ENCODE assay signal across 8 cellular contexts in the genomic region with DNA sequence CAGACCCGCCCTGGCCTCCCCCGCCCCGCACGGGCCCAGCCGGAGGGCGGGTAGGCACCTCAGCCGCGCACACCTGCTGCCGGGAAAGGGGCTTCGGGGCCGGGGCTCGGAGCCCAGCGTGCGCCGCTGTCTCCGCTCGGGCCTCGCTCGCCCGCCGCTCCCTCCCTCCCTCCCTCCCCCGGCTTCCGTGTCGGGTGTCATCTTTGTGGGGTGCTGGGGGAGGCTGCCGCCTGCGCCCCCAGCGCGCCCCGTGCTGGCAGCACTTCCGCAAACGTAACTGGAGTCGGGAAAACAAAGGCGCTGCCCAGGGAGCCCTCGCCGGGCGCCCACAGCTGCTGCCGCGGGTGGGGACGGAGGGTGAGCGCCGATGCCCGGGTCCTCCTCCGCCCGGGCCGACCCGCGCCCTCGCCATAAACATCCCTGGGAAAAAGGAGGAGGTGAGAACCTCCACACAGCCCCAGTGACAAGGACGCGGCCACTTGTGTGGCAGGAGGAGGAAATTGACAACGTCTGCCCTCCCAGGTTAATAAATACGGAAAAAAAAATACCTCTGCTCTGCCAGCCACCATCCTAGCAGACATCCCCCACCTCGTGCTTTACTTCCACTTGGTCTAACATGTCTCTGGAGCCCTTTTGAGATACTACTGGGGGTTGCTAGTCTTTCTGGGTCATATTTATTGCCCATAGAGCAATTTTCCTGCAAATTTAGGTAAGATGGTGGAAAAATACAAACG. TPM values are rescaled to one million over a fixed set of nuclear protein-coding genes. Genes with fewer than 3 reads are reported as not detected.
DNase-seq lines count a peak whose midpoint lies in the region; ATAC-seq, FAIRE-seq and TF ChIP-seq lines count a peak whose summit lies in the region.

No MANE protein-coding gene starts in this region.

- intact Hi-C loops in CD4-positive, alpha-beta memory T cell (cut with micrococcal nuclease): loop anchor here (1.0 to 10.0 kb wide), 6 partner anchors 109 to 1269 kb away; partner anchors contain the start of genes GLS, NAB1, NABP1 and NEMP2

- peak overlapping the region; percentile 96 to 99 (median 98) for H3K27ac Mint-ChIP-seq in CD4-positive, alpha-beta memory T cell

- TF ChIP-seq CTCF in OCI-LY3 (IDR thresholded peaks at IDR 0.05; ENCODE audit: low read depth, low read length): no peak
- TF ChIP-seq CTCF in neutrophil (IDR thresholded peaks at IDR 0.05): no peak

- FAIRE-seq in frontal cortex (lab: Jason Lieb, UNC): no peak

- H3K36me3 Mint-ChIP-seq in CD4-positive, alpha-beta memory T cell: peaks cover 0 to 10% of the 10 kb centered on the region in 2 donors

- POLR2A ChIA-PET in CD4-positive, alpha-beta memory T cell (lab: Charles Lee; ENCODE audit: partially characterized antibody): interaction anchor here (0.6 to 3.2 kb wide), 13 partner anchors 9 to 646 kb away, joined by 3 to 55 read pairs (median 5); partner anchors contain the start of genes NAB1, NEMP2 and OSGEPL1

- H3K4me1 Mint-ChIP-seq in CD4-positive, alpha-beta memory T cell: peaks cover 37 to 52% (median 41%) of the 10 kb centered on the region in 4 donors

- H2AFZ ChIP-seq in OCI-LY3 (ENCODE audit: low read depth, low read length): peak overlapping the region; percentile 63

- peak; percentile 78 to 86 (median 84) for DNase-seq in CD4-positive, alpha-beta memory T cell
- peak; percentile 61 for DNase-seq in activated T-helper 9 cell treated with anti-CD3 and anti-CD28 coated beads, Interleukin-2, amount 50 U/mL, for 16 hours (ENCODE audit: low read depth)
- DNase-seq in frontal cortex (ENCODE audit: low spot score in 2 of 2) (peak; percentile 73 to 81), substantia nigra (lab: John Stamatoyannopoulos, UW) (peak in 48 of 49 donors; percentile 14 to 84 (median 68))

- H3K9me3 ChIP-seq in CD4-positive, alpha-beta memory T cell (ENCODE audit: control insufficient read depth in 1 of 2, low read length in 2 of 2): no peaks in the 10 kb centered on the region
- no peaks in the 10 kb centered on the region for H3K9me3 ChIP-seq in OCI-LY3 (ENCODE audit: insufficient read depth, low read length)
- H3K9me3 ChIP-seq in neutrophil: no peaks in the 10 kb centered on the region

- H3K27me3 ChIP-seq in CD4-positive, alpha-beta memory T cell (ENCODE audit: insufficient read depth, low read length): no peaks in the 10 kb centered on the region
- H3K27me3 ChIP-seq in OCI-LY3 (ENCODE audit: low read depth, low read length) (no peaks in the 10 kb centered on the region), neutrophil (peaks cover 100% of the 10 kb centered on the region)

- peak overlapping the region; percentile 89 to 95 (median 92) for H3K4me3 Mint-ChIP-seq in CD4-positive, alpha-beta memory T cell

- peak overlapping the region; percentile 67 to 78 for H3K4me3 ChIP-seq in CD4-positive, alpha-beta memory T cell (ENCODE audit: low read length in 2 of 2)
- H3K4me3 ChIP-seq in OCI-LY3 (ENCODE audit: low read length) (peak overlapping the region; percentile 87), neutrophil (ENCODE audit: low read depth in 1 of 2, low read length in 1 of 2) (peak overlapping the region; percentile 58 to 73)

- H3K27me3 Mint-ChIP-seq in CD4-positive, alpha-beta memory T cell: no peaks in the 10 kb centered on the region

- peaks cover 0 to under 1% (median 0%) of the 10 kb centered on the region in 8 donors for H3K9me3 Mint-ChIP-seq in CD4-positive, alpha-beta memory T cell

- H3K27ac ChIP-seq in CD4-positive, alpha-beta memory T cell (ENCODE audit: low read depth, low read length): peak overlapping the region; percentile 96
- H3K27ac ChIP-seq in OCI-LY3 (ENCODE audit: low read length): peak overlapping the region; percentile 21; the same call in 1 of the 2 replicates
- no peak overlapping the region for H3K27ac ChIP-seq in neutrophil
- peak overlapping the region; percentile 98 for H3K27ac ChIP-seq in substantia nigra (ENCODE audit: low read depth, low read length, poor library complexity, severe bottlenecking)

- CTCF ChIA-PET in CD4-positive, alpha-beta memory T cell (lab: Charles Lee; ENCODE audit: partially characterized antibody): interaction anchor here (1.9 kb wide), 1 partner anchor 242 kb away, joined by 4 read pairs; no protein-coding TSS in a partner anchor

- H3K36me3 ChIP-seq in CD4-positive, alpha-beta memory T cell (ENCODE audit: insufficient read depth, low read length): no peaks in the 10 kb centered on the region
- no peaks in the 10 kb centered on the region for H3K36me3 ChIP-seq in OCI-LY3 (replicated peaks; ENCODE audit: low read depth, low read length)
- H3K36me3 ChIP-seq in neutrophil: no peaks in the 10 kb centered on the region

- peak overlapping the region; percentile 81 for H3K9ac ChIP-seq in OCI-LY3 (ENCODE audit: low read length)

- H3K79me2 ChIP-seq in OCI-LY3 (ENCODE audit: low read length): peaks cover 3% of the 10 kb centered on the region

- H3K4me2 ChIP-seq in OCI-LY3 (ENCODE audit: low read length): peak overlapping the region; percentile 92

- H3K4me1 ChIP-seq in CD4-positive, alpha-beta memory T cell (ENCODE audit: insufficient read depth, low read length): peaks cover 54% of the 10 kb centered on the region
- peaks cover 19% of the 10 kb centered on the region for H3K4me1 ChIP-seq in OCI-LY3 (ENCODE audit: low read length)
- peaks cover 24 to 29% of the 10 kb centered on the region in 2 experiments for H3K4me1 ChIP-seq in neutrophil (ENCODE audit: control insufficient read depth in 1 of 2, insufficient read depth in 1 of 2, low read depth in 1 of 2, low read length in 1 of 2)

- H4K20me1 ChIP-seq in OCI-LY3 (ENCODE audit: insufficient read depth, low read length): no peaks in the 10 kb centered on the region

- ATAC-seq in GM19351 (IDR thresholded peaks at IDR 0.05; ENCODE audit: unreplicated experiment): peak; percentile 59
- peak; percentile 63 for ATAC-seq in HG03460 (IDR thresholded peaks at IDR 0.05; ENCODE audit: unreplicated experiment)

RNA-seq across cellular contexts. Expression of gene MFSD6, which starts 0.6 kb away (rescaled TPM):
- total RNA-seq in CD4-positive, alpha-beta memory T cell: 10 to 100 TPM; 38.3 to 47.5 TPM
- 10 to 100 TPM in 1 of 2 donors, 1 to 10 TPM in 1; 7.7 to 29.1 TPM for polyA plus RNA-seq in CD4-positive, alpha-beta memory T cell
- 35.5 TPM for total RNA-seq in frontal cortex
